23 cellular contexts compared by ENCODE assay signal in genomic region chr9:87540444-87541105, GRCh38.
"Had no signal": no experiment of that assay in that cellular context is flagged by ENCODE, and none has a peak within 500 bp of the region (broad histone marks: within the 10 kb centered on the region; RNA-seq: fewer than 3 reads in every experiment).

No MANE protein-coding gene starts in this region.

- H3K27me3 Mint-ChIP-seq: activated CD4-positive, alpha-beta memory T cell treated with anti-CD3 and anti-CD28 coated beads, Interleukin-2, amount 10 ng/mL, durations not matched to agents 7 days and 5 days; activated CD4-positive, alpha-beta T cell treated with anti-CD3 and anti-CD28 coated beads for 36 hours; IgD-negative memory B cell; T-cell had no signal

- H3K9me3 ChIP-seq: body of pancreas had no signal

- ATAC-seq: activated CD4-positive, alpha-beta T cell treated with anti-CD3 and anti-CD28 coated beads for 36 hours; activated T-helper 17 cell treated with anti-CD3 and anti-CD28 coated beads, Interleukin-2, amount 50 U/mL, for 72 hours; body of pancreas; T-cell had no signal

- H3K4me3 Mint-ChIP-seq: activated CD4-positive, alpha-beta memory T cell treated with anti-CD3 and anti-CD28 coated beads, Interleukin-2, amount 10 ng/mL, durations not matched to agents 7 days and 5 days; activated CD4-positive, alpha-beta T cell treated with anti-CD3 and anti-CD28 coated beads for 36 hours; activated naive CD4-positive, alpha-beta T cell treated with anti-CD3 and anti-CD28 coated beads for 36 hours; activated naive CD8-positive, alpha-beta T cell treated with anti-CD3 and anti-CD28 coated beads for 36 hours; activated T-helper 17 cell treated with anti-CD3 and anti-CD28 coated beads, Interleukin-2, amount 50 U/mL, for 72 hours; IgD-negative memory B cell; T-cell had no signal

- H3K9me3 Mint-ChIP-seq: activated CD4-positive, alpha-beta memory T cell treated with anti-CD3 and anti-CD28 coated beads, Interleukin-2, amount 10 ng/mL, durations not matched to agents 7 days and 5 days; activated naive CD4-positive, alpha-beta T cell treated with anti-CD3 and anti-CD28 coated beads for 36 hours; activated naive CD8-positive, alpha-beta T cell treated with anti-CD3 and anti-CD28 coated beads for 36 hours; activated T-helper 17 cell treated with anti-CD3 and anti-CD28 coated beads, Interleukin-2, amount 50 U/mL, for 72 hours; IgD-negative memory B cell; T-cell had no signal

- DNase-seq: activated CD4-positive, alpha-beta memory T cell treated with anti-CD3 and anti-CD28 coated beads, Interleukin-2, amount 10 ng/mL, durations not matched to agents 7 days and 5 days; activated CD4-positive, alpha-beta T cell treated with anti-CD3 and anti-CD28 coated beads for 36 hours; activated CD4-positive, alpha-beta T cell treated with anti-CD3 and anti-CD28 coated beads, Interleukin-2, amount 50 U/mL, for 1 hour; activated gamma-delta T cell; activated naive CD4-positive, alpha-beta T cell treated with anti-CD3 and anti-CD28 coated beads for 36 hours; activated naive CD8-positive, alpha-beta T cell treated with anti-CD3 and anti-CD28 coated beads for 36 hours; activated T-cell treated with anti-CD3 and anti-CD28 coated beads for 4 hours; activated T-cell treated with anti-CD3 and anti-CD28 coated beads, Interleukin-2, amount 50 U/mL, for 48 hours; anterior cingulate cortex; body of pancreas; KG1; NCI-H1048; NCI-H1930; NCI-H2171; NCI-H2227 treated with DMSO at 0.1 percent for 48 hours; NCI-H526 treated with DMSO at 0.1 percent for 48 hours; NCI-H82; SIG-M5; T-cell had no signal

- H3K27ac Mint-ChIP-seq: activated CD4-positive, alpha-beta memory T cell treated with anti-CD3 and anti-CD28 coated beads, Interleukin-2, amount 10 ng/mL, durations not matched to agents 7 days and 5 days; activated CD4-positive, alpha-beta T cell treated with anti-CD3 and anti-CD28 coated beads for 36 hours; activated naive CD4-positive, alpha-beta T cell treated with anti-CD3 and anti-CD28 coated beads for 36 hours; activated naive CD8-positive, alpha-beta T cell treated with anti-CD3 and anti-CD28 coated beads for 36 hours; activated T-helper 17 cell treated with anti-CD3 and anti-CD28 coated beads, Interleukin-2, amount 50 U/mL, for 72 hours; IgD-negative memory B cell; T-cell had no signal

- H3K36me3 Mint-ChIP-seq: activated naive CD8-positive, alpha-beta T cell treated with anti-CD3 and anti-CD28 coated beads for 36 hours; IgD-negative memory B cell; T-cell had no signal

- H3K4me3 ChIP-seq: body of pancreas, SK-N-MC had no signal

- H3K27ac ChIP-seq: body of pancreas, SK-N-MC, VCaP had no signal

- H3K27me3 ChIP-seq: body of pancreas had no signal
